In the genomic region with DNA sequence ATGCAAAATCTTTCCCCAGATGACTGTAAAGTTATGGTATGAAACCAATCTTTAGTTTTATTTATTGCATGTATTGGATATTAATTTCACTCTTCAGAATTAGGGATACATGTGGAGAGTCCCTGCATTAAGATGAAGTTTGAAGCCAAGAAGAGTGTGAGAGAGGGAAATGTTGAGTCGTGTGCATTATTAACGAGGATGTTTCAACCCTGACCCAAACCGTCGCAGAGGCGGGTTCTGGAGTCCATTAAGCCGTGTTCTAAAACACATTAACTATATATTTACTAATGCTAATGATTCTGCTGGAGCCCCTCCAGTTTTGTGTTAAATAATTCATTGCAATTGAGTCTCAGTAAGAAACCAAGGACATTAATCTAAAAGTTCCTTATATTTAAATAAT, we compare ENCODE assay signal across 10 cellular contexts. TPM values are rescaled to one million over a fixed set of nuclear protein-coding genes. Genes with fewer than 3 reads are reported as not detected.
DNase-seq lines count a peak whose midpoint lies in the region; ATAC-seq and TF ChIP-seq lines count a peak whose summit lies in the region.
"Had no signal": no experiment of that assay in that cellular context is flagged by ENCODE, and none has a peak within 500 bp of the region (broad histone marks: within the 10 kb centered on the region; RNA-seq: fewer than 3 reads in every experiment).

No MANE protein-coding gene starts in this region.

- peak overlapping the region; percentile 95 for H3K4me3 ChIP-seq in BLaER1
- H3K4me3 ChIP-seq in HUES64 (ENCODE audit: low read length), result peak overlapping the region; percentile 93
- H3K4me3 ChIP-seq in mesodermal cell (ENCODE audit: extremely low read depth, insufficient read depth, low read length, poor library complexity, severe bottlenecking), result peak overlapping the region; percentile 85

- peak overlapping the region; percentile 95 for H3K4me3 Mint-ChIP-seq in chondrocyte (ENCODE audit: unreplicated experiment)

- H3K36me3 Mint-ChIP-seq in chondrocyte (ENCODE audit: low read depth), result peaks cover 2% of the 10 kb centered on the region

- ATAC-seq in HG02678 (IDR thresholded peaks at IDR 0.05; ENCODE audit: unreplicated experiment), result no peak

- peak overlapping the region; percentile 91 for H3K4me2 ChIP-seq in BLaER1

- no peak for TF ChIP-seq CTCF in chondrocyte (IDR thresholded peaks at IDR 0.05)

- 52% methylated on average over 2 of the region's 6 CpGs for WGBS in HUES64
- 40 to 100% methylated on average over 1 of the region's 6 CpGs for WGBS in mesodermal cell (ENCODE audit: insufficient coverage in 2 of 2), 2 experiments

- peak overlapping the region; percentile 96 for H3K9ac ChIP-seq in BLaER1
- H3K9ac ChIP-seq in HUES64 (ENCODE audit: low read depth, low read length), result no peak overlapping the region; the same call in 1 of the 2 replicates

- H3K27me3 Mint-ChIP-seq in chondrocyte (ENCODE audit: low read depth), result no peaks in the 10 kb centered on the region

- no peaks in the 10 kb centered on the region for H3K27me3 ChIP-seq in BLaER1
- peaks cover 16% of the 10 kb centered on the region; the same call in 1 of the 2 replicates for H3K27me3 ChIP-seq in HUES64 (ENCODE audit: insufficient read depth, low read length)

- H3K9me3 Mint-ChIP-seq in chondrocyte (ENCODE audit: low read depth), result no peaks in the 10 kb centered on the region

- peaks cover 10% of the 10 kb centered on the region; the same call in 1 of the 2 replicates for H3K36me3 ChIP-seq in BLaER1
- H3K36me3 ChIP-seq in HUES64 (ENCODE audit: insufficient read depth, low read length), result no peaks in the 10 kb centered on the region
- no peaks in the 10 kb centered on the region for H3K36me3 ChIP-seq in mesodermal cell (ENCODE audit: control insufficient read depth, insufficient read depth, low read length)

- H3K4me1 Mint-ChIP-seq in chondrocyte (ENCODE audit: low read depth), result peaks cover 67% of the 10 kb centered on the region

- H4K20me1 ChIP-seq in BLaER1, result peaks cover 9% of the 10 kb centered on the region; the same call in 1 of the 2 replicates

- peak overlapping the region; percentile 83 for H3K27ac Mint-ChIP-seq in chondrocyte (ENCODE audit: unreplicated experiment)

- H3K4me1 ChIP-seq in BLaER1, result peaks cover 38% of the 10 kb centered on the region
- H3K4me1 ChIP-seq in HUES64 (ENCODE audit: insufficient read depth, low read length), result peaks cover 32% of the 10 kb centered on the region
- H3K4me1 ChIP-seq in mesodermal cell (ENCODE audit: control insufficient read depth, insufficient read depth, low read length, poor library complexity, severe bottlenecking), result peaks cover 10% of the 10 kb centered on the region

- H3K27ac ChIP-seq in BLaER1 (no peak overlapping the region), HUES64 (ENCODE audit: low read depth, low read length) (no peak overlapping the region), mesodermal cell (ENCODE audit: low read depth, low read length, severe bottlenecking) (peak overlapping the region; percentile 43)

- H3K9me3 ChIP-seq in BLaER1, result peaks cover 7% of the 10 kb centered on the region; the same call in 1 of the 2 replicates
- H3K9me3 ChIP-seq in HUES64 (ENCODE audit: insufficient read depth, low read depth, low read length), result no peaks in the 10 kb centered on the region
- H3K9me3 ChIP-seq in mesodermal cell (ENCODE audit: control insufficient read depth, low read length), result no peaks in the 10 kb centered on the region

- DNase-seq in chondrocyte (ENCODE audit: low spot score) (no peak), T-helper 9 cell (no peak), activated gamma-delta T cell (lab: John Stamatoyannopoulos, UW) (no peak)
- no peak for DNase-seq in activated effector memory CD4-positive, alpha-beta T cell treated with anti-CD3 and anti-CD28 coated beads, Interleukin-2, amount 50 U/mL, for 16 hours
- DNase-seq: activated T-cell treated with anti-CD3 and anti-CD28 coated beads, Interleukin-2, amount 50 U/mL, for 1 hour; NCI-H2029 treated with DMSO at 0.1 percent for 48 hours had no signal

RNA-seq across cellular contexts. Expression of a gene that starts 1.8 kb away (rescaled TPM):
- polyA plus RNA-seq in HUES64 (2013, experiment 1 of 2), result 16.4 TPM
- polyA plus RNA-seq in HUES64 (2013, experiment 2 of 2), result 21.2 TPM
- total RNA-seq in chondrocyte, result 53.7 to 97.9 TPM (median 61.4 TPM) in 3 replicates
- polyA plus RNA-seq in mesodermal cell (2013, experiment 1 of 2), result 27.8 TPM
- polyA plus RNA-seq in mesodermal cell (2013, experiment 2 of 2), result 28.0 TPM
